In genomic region chr3:24299236-24299635, GRCh38 we compare ENCODE assay signal across 22 cellular contexts.
A peak's percentile ranks its signal among the peaks of the same experiment; 100 is the strongest.
DNase-seq lines count a peak whose midpoint lies in the region; ATAC-seq and TF ChIP-seq lines count a peak whose summit lies in the region.
"Had no signal": no experiment of that assay in that cellular context is flagged by ENCODE, and none has a peak within 500 bp of the region (broad histone marks: within the 10 kb centered on the region; RNA-seq: fewer than 3 reads in every experiment).

No MANE protein-coding gene starts in this region.

- peak overlapping the region; percentile 47 for H3K4me2 ChIP-seq in mammary epithelial cell (ENCODE audit: insufficient read depth, low read depth, low read length)

- peak overlapping the region; percentile 62 for H3K27ac ChIP-seq in mammary epithelial cell (ENCODE audit: insufficient read depth, low read depth, low read length)
- H3K27ac ChIP-seq: body of pancreas, prostate gland had no signal

- H3K79me2 ChIP-seq in mammary epithelial cell (ENCODE audit: insufficient read depth, low read length), result no peaks in the 10 kb centered on the region

- peaks cover 26% of the 10 kb centered on the region for H3K4me1 ChIP-seq in mammary epithelial cell (ENCODE audit: insufficient read depth, low read length)
- H3K4me1 ChIP-seq: prostate gland had no signal

- no peak overlapping the region for H3K27ac Mint-ChIP-seq in stimulated activated memory B cell treated with anti-CD40 and anti-IgM and Interleukin-4, amounts not matched to agents 10 μg/mL and 1 μg/mL and 100 μg/mL, for 72 hours
- H3K27ac Mint-ChIP-seq: activated naive CD4-positive, alpha-beta T cell treated with anti-CD3 and anti-CD28 coated beads, Interleukin-2, amount 50 U/mL, for 72 hours; CD4-positive, alpha-beta T cell had no signal

- CTCF ChIA-PET in mammary epithelial cell (lab: Charles Lee; ENCODE audit: low non-redundant PET), result no interaction called here

- intact Hi-C loops in mammary epithelial cell (cut with micrococcal nuclease), result no loop called here

- no peaks in the 10 kb centered on the region for H3K36me3 Mint-ChIP-seq in stimulated activated memory B cell treated with anti-CD40 and anti-IgM and Interleukin-4, amounts not matched to agents 10 μg/mL and 1 μg/mL and 100 μg/mL, for 72 hours
- H3K36me3 Mint-ChIP-seq: activated naive CD4-positive, alpha-beta T cell treated with anti-CD3 and anti-CD28 coated beads, Interleukin-2, amount 50 U/mL, for 72 hours had no signal

- no peaks in the 10 kb centered on the region for H3K36me3 ChIP-seq in mammary epithelial cell (ENCODE audit: insufficient read depth, low read length)
- H3K36me3 ChIP-seq: prostate gland had no signal

- no TSS peak for BruUV-seq in mammary epithelial cell (replicated peaks; lab: Mats Ljungman, UMichigan)

- no peaks in the 10 kb centered on the region for H3K9me3 ChIP-seq in mammary epithelial cell (replicated peaks; ENCODE audit: insufficient read depth, low read length)
- H3K9me3 ChIP-seq: body of pancreas, prostate gland had no signal

- H3K27me3 Mint-ChIP-seq in stimulated activated memory B cell treated with anti-CD40 and anti-IgM and Interleukin-4, amounts not matched to agents 10 μg/mL and 1 μg/mL and 100 μg/mL, for 72 hours, result no peaks in the 10 kb centered on the region

- H3K4me3 Mint-ChIP-seq in stimulated activated memory B cell treated with anti-CD40 and anti-IgM and Interleukin-4, amounts not matched to agents 10 μg/mL and 1 μg/mL and 100 μg/mL, for 72 hours, result no peak overlapping the region
- H3K4me3 Mint-ChIP-seq: CD4-positive, alpha-beta T cell; neural crest cell had no signal

- dilution Hi-C loops in mammary epithelial cell (cut with HindIII; ENCODE audit: low sequenced_read_pairs), result no loop called here

- no peaks in the 10 kb centered on the region for H4K20me1 ChIP-seq in mammary epithelial cell (ENCODE audit: insufficient read depth, low read length)

- peak overlapping the region in 1 of 3 experiments; percentile 1 for H3K4me3 ChIP-seq in mammary epithelial cell (replicated peaks in 1 of 3; ENCODE audit: insufficient read depth in 1 of 3, low read depth in 2 of 3, low read length in 3 of 3)
- H3K4me3 ChIP-seq: body of pancreas, coronary artery, K562, mucosa of descending colon, prostate gland had no signal

- ATAC-seq in stimulated activated memory B cell treated with anti-CD40 and anti-IgM and Interleukin-4, amounts not matched to agents 10 μg/mL and 1 μg/mL and 100 μg/mL, for 72 hours, result no peak
- ATAC-seq in GM19397 (IDR thresholded peaks at IDR 0.05; ENCODE audit: unreplicated experiment), result no peak
- ATAC-seq: activated naive CD4-positive, alpha-beta T cell treated with anti-CD3 and anti-CD28 coated beads, Interleukin-2, amount 50 U/mL, for 72 hours; left ventricle myocardium superior; mucosa of descending colon had no signal

- in situ Hi-C loops in ACHN (cut with HindIII; ENCODE audit: low pct_ligation_motif_present, low pct_unique_long_range_greater_than_20kb, low sequenced_read_pairs) (no loop called here), mammary epithelial cell (cut with MboI; ENCODE audit: low sequenced_read_pairs in 2 of 2) (no loop called here)

- H3K27me3 ChIP-seq in mammary epithelial cell (ENCODE audit: insufficient read depth, low read length), result no peaks in the 10 kb centered on the region
- H3K27me3 ChIP-seq: body of pancreas had no signal

- 6% methylated on average over 1 of the region's 1 CpG for WGBS in mammary epithelial cell (ENCODE audit: low coverage, missing lambda C conversion rate)

- H2AFZ ChIP-seq in mammary epithelial cell (ENCODE audit: low read depth, low read length), result no peak overlapping the region

- no peaks in the 10 kb centered on the region for H3K9me3 Mint-ChIP-seq in stimulated activated memory B cell treated with anti-CD40 and anti-IgM and Interleukin-4, amounts not matched to agents 10 μg/mL and 1 μg/mL and 100 μg/mL, for 72 hours
- H3K9me3 Mint-ChIP-seq: CD4-positive, alpha-beta T cell; neural crest cell had no signal

- no peak overlapping the region for H3K9ac ChIP-seq in mammary epithelial cell (ENCODE audit: insufficient read depth, low read length)

- no peak for TF ChIP-seq CTCF in mammary epithelial cell (conservative IDR thresholded peaks at IDR 0.05 in 1 of 2, IDR thresholded peaks at IDR 0.05 in 1 of 2; ENCODE audit: extremely low read depth in 1 of 2, insufficient read depth in 1 of 2, low read depth in 1 of 2, low read length in 2 of 2)

- DNase-seq in ACHN (peak; percentile 6), NCI-H226 (peak; percentile 37), mammary epithelial cell (peak; percentile 48), iris pigment epithelial cell (ENCODE audit: low read depth) (peak; percentile 57), HuH-7.5 (ENCODE audit: low spot score) (no peak), NCI-H774 (lab: John Stamatoyannopoulos, UW) (no peak)
- DNase-seq: CD4-positive, alpha-beta T cell; DMS153; left ventricle myocardium superior; mucosa of descending colon; NCI-H187 treated with DMSO at 0.1 percent for 48 hours; NCI-H446; Right ventricle myocardium superior; stimulated activated CD4-positive, alpha-beta T cell treated with anti-CD3 and anti-CD28 coated beads, Interleukin-4, amount 100 ng/mL, for 24 hours had no signal

- H3K4me1 Mint-ChIP-seq in stimulated activated memory B cell treated with anti-CD40 and anti-IgM and Interleukin-4, amounts not matched to agents 10 μg/mL and 1 μg/mL and 100 μg/mL, for 72 hours, result peaks cover 10% of the 10 kb centered on the region

Comparison
In these comparisons a context has a peak if more than half of its experiments do, and no peak if none do; other contexts are left out.
1. DNase-seq: peak in ACHN (single experiment), NCI-H226 (single experiment), mammary epithelial cell (single experiment) and iris pigment epithelial cell (single experiment); none in HuH-7.5 (single experiment) and NCI-H774 (single experiment).